In the genomic region with DNA sequence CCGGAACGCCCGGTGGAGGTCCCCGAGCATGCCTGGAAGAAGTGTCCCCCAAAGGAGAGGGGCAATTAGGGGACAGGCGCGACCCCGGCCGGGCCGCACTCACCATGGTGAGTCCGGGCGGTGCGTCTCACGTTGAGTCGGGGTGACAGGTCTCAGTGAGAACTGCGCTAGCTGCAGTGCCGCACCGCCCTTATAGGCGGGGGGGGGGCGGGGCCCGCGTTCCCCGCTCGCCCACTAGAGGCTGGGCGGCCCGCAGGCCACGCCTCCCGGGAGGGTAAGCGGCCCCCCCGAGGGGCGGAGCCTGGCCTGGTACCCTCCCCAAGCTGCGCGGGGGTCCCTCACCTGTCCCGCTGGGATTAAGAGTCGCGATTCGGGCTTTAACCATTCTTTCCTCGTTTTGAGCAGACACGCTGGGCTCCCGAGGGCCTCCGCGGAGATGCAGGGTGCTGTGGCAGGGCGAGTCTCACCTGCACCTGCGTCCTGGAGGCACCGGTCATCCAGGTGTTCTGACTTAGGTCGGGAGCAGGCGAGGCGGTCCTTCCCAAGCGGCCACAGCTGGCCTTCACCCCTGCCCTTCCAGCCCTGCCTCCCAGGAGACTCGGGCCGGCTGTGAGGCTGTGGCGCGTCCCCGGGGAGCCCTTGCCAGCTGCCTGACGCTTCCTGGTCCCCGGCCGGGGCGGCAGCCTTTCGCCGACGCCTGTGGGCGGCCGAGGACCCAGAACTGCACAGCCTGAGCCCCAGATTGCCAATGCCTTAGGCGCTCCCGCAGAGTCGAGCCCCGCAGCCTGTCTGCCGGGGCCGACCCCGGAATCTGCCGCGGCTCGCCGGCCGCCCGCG, we compare ENCODE assay signal across 1 cellular context.
TF ChIP-seq lines count a peak whose summit lies in the region.

A gene (minus strand): TSS at position 166 of the 837 bp plus-strand sequence. CDS start 60 bp downstream, at position 106.

TF ChIP-seq in HepG2, 621 proteins besides CTCF, POLR2A, EP300 and RAD21 (continued from another document and continues in another):
- TF ChIP-seq, protein P1, sequence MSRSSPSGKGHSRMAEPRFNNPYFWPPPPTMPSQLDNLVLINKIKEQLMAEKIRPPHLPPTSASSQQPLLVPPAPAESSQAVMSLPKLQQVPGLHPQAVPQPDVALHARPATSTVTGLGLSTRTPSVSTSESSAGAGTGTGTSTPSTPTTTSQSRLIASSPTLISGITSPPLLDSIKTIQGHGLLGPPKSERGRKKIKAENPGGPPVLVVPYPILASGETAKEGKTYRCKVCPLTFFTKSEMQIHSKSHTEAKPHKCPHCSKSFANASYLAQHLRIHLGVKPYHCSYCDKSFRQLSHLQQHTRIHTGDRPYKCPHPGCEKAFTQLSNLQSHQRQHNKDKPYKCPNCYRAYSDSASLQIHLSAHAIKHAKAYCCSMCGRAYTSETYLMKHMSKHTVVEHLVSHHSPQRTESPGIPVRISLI (CRISPR knock-in tag; IDR thresholded peaks at IDR 0.05; ENCODE audit: borderline replicate concordance), result no peak
- TF ChIP-seq, protein P2, sequence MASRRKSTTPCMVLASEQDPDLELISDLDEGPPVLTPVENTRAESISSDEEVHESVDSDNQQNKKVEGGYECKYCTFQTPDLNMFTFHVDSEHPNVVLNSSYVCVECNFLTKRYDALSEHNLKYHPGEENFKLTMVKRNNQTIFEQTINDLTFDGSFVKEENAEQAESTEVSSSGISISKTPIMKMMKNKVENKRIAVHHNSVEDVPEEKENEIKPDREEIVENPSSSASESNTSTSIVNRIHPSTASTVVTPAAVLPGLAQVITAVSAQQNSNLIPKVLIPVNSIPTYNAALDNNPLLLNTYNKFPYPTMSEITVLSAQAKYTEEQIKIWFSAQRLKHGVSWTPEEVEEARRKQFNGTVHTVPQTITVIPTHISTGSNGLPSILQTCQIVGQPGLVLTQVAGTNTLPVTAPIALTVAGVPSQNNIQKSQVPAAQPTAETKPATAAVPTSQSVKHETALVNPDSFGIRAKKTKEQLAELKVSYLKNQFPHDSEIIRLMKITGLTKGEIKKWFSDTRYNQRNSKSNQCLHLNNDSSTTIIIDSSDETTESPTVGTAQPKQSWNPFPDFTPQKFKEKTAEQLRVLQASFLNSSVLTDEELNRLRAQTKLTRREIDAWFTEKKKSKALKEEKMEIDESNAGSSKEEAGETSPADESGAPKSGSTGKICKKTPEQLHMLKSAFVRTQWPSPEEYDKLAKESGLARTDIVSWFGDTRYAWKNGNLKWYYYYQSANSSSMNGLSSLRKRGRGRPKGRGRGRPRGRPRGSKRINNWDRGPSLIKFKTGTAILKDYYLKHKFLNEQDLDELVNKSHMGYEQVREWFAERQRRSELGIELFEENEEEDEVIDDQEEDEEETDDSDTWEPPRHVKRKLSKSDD (CRISPR knock-in tag; IDR thresholded peaks at IDR 0.05; ENCODE audit: low read depth), result no peak
- TF ChIP-seq SRY (CRISPR knock-in tag; IDR thresholded peaks at IDR 0.05) (0 out of 2 replicates have a peak, but pooled peaks have one; percentile 11), KLF6 (CRISPR knock-in tag; IDR thresholded peaks at IDR 0.05) (peak; percentile 30; the same call in 1 of the 2 replicates), ZNF563 (CRISPR knock-in tag; IDR thresholded peaks at IDR 0.05) (peak; percentile 73), FOXA3 (CRISPR knock-in tag; IDR thresholded peaks at IDR 0.05) (no peak), ZNF296 (CRISPR knock-in tag; conservative IDR thresholded peaks at IDR 0.05) (no peak), SALL2 (CRISPR knock-in tag; IDR thresholded peaks at IDR 0.05) (peak; percentile 63; the same call in 1 of the 2 replicates), ZFP36 (IDR thresholded peaks at IDR 0.05; ENCODE audit: borderline replicate concordance, low read depth, low read length, partially characterized antibody) (no peak), CEBPB (IDR thresholded peaks at IDR 0.05; ENCODE audit: borderline replicate concordance, low read depth, low read length) (no peak), PAF1 (CRISPR knock-in tag; IDR thresholded peaks at IDR 0.05) (no peak), ZBTB21 (CRISPR knock-in tag; IDR thresholded peaks at IDR 0.05) (no peak), NCOA2 (CRISPR knock-in tag; IDR thresholded peaks at IDR 0.05) (peak; percentile 5; the same call in 1 of the 2 replicates), POLR2AphosphoS5 (IDR thresholded peaks at IDR 0.05; ENCODE audit: low read depth, low read length) (peak; percentile 84), ZNF34 (CRISPR knock-in tag; IDR thresholded peaks at IDR 0.05; ENCODE audit: borderline replicate concordance) (no peak), ISL2 (CRISPR knock-in tag; IDR thresholded peaks at IDR 0.05) (no peak; the same call in 1 of the 2 replicates), MBD4 (IDR thresholded peaks at IDR 0.05; ENCODE audit: borderline replicate concordance, low read length) (no peak), MAF1 (CRISPR knock-in tag; IDR thresholded peaks at IDR 0.05; ENCODE audit: borderline replicate concordance) (0 out of 2 replicates have a peak, but pooled peaks have one; percentile 37), ZNF138 (CRISPR knock-in tag; IDR thresholded peaks at IDR 0.05; ENCODE audit: low read depth) (0 out of 2 replicates have a peak, but pooled peaks have one; percentile 55), ZNF615 (CRISPR knock-in tag; IDR thresholded peaks at IDR 0.05; ENCODE audit: borderline replicate concordance) (no peak)
- TF ChIP-seq, protein P3, sequence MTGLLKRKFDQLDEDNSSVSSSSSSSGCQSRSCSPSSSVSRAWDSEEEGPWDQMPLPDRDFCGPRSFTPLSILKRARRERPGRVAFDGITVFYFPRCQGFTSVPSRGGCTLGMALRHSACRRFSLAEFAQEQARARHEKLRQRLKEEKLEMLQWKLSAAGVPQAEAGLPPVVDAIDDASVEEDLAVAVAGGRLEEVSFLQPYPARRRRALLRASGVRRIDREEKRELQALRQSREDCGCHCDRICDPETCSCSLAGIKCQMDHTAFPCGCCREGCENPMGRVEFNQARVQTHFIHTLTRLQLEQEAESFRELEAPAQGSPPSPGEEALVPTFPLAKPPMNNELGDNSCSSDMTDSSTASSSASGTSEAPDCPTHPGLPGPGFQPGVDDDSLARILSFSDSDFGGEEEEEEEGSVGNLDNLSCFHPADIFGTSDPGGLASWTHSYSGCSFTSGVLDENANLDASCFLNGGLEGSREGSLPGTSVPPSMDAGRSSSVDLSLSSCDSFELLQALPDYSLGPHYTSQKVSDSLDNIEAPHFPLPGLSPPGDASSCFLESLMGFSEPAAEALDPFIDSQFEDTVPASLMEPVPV (CRISPR knock-in tag; IDR thresholded peaks at IDR 0.05), result peak; percentile 66; the same call in 1 of the 2 replicates
- TF ChIP-seq, protein P4, sequence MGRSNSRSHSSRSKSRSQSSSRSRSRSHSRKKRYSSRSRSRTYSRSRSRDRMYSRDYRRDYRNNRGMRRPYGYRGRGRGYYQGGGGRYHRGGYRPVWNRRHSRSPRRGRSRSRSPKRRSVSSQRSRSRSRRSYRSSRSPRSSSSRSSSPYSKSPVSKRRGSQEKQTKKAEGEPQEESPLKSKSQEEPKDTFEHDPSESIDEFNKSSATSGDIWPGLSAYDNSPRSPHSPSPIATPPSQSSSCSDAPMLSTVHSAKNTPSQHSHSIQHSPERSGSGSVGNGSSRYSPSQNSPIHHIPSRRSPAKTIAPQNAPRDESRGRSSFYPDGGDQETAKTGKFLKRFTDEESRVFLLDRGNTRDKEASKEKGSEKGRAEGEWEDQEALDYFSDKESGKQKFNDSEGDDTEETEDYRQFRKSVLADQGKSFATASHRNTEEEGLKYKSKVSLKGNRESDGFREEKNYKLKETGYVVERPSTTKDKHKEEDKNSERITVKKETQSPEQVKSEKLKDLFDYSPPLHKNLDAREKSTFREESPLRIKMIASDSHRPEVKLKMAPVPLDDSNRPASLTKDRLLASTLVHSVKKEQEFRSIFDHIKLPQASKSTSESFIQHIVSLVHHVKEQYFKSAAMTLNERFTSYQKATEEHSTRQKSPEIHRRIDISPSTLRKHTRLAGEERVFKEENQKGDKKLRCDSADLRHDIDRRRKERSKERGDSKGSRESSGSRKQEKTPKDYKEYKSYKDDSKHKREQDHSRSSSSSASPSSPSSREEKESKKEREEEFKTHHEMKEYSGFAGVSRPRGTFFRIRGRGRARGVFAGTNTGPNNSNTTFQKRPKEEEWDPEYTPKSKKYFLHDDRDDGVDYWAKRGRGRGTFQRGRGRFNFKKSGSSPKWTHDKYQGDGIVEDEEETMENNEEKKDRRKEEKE (IDR thresholded peaks at IDR 0.05), result no peak
- TF ChIP-seq, protein P5, sequence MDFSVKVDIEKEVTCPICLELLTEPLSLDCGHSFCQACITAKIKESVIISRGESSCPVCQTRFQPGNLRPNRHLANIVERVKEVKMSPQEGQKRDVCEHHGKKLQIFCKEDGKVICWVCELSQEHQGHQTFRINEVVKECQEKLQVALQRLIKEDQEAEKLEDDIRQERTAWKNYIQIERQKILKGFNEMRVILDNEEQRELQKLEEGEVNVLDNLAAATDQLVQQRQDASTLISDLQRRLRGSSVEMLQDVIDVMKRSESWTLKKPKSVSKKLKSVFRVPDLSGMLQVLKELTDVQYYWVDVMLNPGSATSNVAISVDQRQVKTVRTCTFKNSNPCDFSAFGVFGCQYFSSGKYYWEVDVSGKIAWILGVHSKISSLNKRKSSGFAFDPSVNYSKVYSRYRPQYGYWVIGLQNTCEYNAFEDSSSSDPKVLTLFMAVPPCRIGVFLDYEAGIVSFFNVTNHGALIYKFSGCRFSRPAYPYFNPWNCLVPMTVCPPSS (IDR thresholded peaks at IDR 0.05), result no peak
- TF ChIP-seq, protein P6, sequence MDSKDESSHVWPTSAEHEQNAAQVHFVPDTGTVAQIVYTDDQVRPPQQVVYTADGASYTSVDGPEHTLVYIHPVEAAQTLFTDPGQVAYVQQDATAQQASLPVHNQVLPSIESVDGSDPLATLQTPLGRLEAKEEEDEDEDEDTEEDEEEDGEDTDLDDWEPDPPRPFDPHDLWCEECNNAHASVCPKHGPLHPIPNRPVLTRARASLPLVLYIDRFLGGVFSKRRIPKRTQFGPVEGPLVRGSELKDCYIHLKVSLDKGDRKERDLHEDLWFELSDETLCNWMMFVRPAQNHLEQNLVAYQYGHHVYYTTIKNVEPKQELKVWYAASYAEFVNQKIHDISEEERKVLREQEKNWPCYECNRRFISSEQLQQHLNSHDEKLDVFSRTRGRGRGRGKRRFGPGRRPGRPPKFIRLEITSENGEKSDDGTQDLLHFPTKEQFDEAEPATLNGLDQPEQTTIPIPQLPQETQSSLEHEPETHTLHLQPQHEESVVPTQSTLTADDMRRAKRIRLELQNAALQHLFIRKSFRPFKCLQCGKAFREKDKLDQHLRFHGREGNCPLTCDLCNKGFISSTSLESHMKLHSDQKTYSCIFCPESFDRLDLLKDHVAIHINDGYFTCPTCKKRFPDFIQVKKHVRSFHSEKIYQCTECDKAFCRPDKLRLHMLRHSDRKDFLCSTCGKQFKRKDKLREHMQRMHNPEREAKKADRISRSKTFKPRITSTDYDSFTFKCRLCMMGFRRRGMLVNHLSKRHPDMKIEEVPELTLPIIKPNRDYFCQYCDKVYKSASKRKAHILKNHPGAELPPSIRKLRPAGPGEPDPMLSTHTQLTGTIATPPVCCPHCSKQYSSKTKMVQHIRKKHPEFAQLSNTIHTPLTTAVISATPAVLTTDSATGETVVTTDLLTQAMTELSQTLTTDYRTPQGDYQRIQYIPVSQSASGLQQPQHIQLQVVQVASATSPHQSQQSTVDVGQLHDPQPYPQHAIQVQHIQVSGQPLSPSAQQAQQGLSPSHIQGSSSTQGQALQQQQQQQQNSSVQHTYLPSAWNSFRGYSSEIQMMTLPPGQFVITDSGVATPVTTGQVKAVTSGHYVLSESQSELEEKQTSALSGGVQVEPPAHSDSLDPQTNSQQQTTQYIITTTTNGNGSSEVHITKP (CRISPR knock-in tag; IDR thresholded peaks at IDR 0.05; ENCODE audit: low read depth), result no peak
- TF ChIP-seq, protein P7, sequence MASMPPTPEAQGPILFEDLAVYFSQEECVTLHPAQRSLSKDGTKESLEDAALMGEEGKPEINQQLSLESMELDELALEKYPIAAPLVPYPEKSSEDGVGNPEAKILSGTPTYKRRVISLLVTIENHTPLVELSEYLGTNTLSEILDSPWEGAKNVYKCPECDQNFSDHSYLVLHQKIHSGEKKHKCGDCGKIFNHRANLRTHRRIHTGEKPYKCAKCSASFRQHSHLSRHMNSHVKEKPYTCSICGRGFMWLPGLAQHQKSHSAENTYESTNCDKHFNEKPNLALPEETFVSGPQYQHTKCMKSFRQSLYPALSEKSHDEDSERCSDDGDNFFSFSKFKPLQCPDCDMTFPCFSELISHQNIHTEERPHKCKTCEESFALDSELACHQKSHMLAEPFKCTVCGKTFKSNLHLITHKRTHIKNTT (CRISPR knock-in tag; IDR thresholded peaks at IDR 0.05), result no peak
- TF ChIP-seq, protein P8, sequence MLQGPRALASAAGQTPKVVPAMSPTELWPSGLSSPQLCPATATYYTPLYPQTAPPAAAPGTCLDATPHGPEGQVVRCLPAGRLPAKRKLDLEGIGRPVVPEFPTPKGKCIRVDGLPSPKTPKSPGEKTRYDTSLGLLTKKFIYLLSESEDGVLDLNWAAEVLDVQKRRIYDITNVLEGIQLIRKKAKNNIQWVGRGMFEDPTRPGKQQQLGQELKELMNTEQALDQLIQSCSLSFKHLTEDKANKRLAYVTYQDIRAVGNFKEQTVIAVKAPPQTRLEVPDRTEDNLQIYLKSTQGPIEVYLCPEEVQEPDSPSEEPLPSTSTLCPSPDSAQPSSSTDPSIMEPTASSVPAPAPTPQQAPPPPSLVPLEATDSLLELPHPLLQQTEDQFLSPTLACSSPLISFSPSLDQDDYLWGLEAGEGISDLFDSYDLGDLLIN (CRISPR knock-in tag; IDR thresholded peaks at IDR 0.05; ENCODE audit: borderline replicate concordance), result peak; percentile 29; the same call in 1 of the 2 replicates
- TF ChIP-seq, protein P9, sequence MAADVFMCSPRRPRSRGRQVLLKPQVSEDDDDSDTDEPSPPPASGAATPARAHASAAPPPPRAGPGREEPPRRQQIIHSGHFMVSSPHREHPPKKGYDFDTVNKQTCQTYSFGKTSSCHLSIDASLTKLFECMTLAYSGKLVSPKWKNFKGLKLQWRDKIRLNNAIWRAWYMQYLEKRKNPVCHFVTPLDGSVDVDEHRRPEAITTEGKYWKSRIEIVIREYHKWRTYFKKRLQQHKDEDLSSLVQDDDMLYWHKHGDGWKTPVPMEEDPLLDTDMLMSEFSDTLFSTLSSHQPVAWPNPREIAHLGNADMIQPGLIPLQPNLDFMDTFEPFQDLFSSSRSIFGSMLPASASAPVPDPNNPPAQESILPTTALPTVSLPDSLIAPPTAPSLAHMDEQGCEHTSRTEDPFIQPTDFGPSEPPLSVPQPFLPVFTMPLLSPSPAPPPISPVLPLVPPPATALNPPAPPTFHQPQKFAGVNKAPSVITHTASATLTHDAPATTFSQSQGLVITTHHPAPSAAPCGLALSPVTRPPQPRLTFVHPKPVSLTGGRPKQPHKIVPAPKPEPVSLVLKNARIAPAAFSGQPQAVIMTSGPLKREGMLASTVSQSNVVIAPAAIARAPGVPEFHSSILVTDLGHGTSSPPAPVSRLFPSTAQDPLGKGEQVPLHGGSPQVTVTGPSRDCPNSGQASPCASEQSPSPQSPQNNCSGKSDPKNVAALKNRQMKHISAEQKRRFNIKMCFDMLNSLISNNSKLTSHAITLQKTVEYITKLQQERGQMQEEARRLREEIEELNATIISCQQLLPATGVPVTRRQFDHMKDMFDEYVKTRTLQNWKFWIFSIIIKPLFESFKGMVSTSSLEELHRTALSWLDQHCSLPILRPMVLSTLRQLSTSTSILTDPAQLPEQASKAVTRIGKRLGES (CRISPR knock-in tag; IDR thresholded peaks at IDR 0.05; ENCODE audit: borderline replicate concordance), result no peak
